ENCODE assay signal across 23 cellular contexts in genomic region chr16:15725641-15726240, GRCh38.
"Had no signal": no experiment of that assay in that cellular context is flagged by ENCODE, and none has a peak within 500 bp of the region (broad histone marks: within the 10 kb centered on the region; RNA-seq: fewer than 3 reads in every experiment).

No MANE protein-coding gene starts in this region.

- H3K4me1 ChIP-seq: foreskin keratinocyte, heart right ventricle, neural progenitor cell had no signal

- H3K4me1 Mint-ChIP-seq: activated CD4-positive, alpha-beta T cell treated with anti-CD3 and anti-CD28 coated beads, Interleukin-2, amount 10 ng/mL, durations not matched to agents 7 days and 5 days; activated naive CD4-positive, alpha-beta T cell treated with anti-CD3 and anti-CD28 coated beads, Interleukin-2, amount 10 ng/mL, durations not matched to agents 7 days and 5 days; neural progenitor cell had no signal

- H3K4me3 ChIP-seq: heart right ventricle, neural progenitor cell, thoracic aorta had no signal

- H3K36me3 ChIP-seq: neural progenitor cell had no signal

- H3K9me3 Mint-ChIP-seq: activated CD4-positive, alpha-beta T cell treated with anti-CD3 and anti-CD28 coated beads, Interleukin-2, amount 10 ng/mL, durations not matched to agents 7 days and 5 days; activated CD8-positive, alpha-beta T cell treated with anti-CD3 and anti-CD28 coated beads for 36 hours; activated naive CD4-positive, alpha-beta T cell treated with anti-CD3 and anti-CD28 coated beads, Interleukin-2, amount 10 ng/mL, durations not matched to agents 7 days and 5 days; activated T-cell treated with anti-CD3 and anti-CD28 coated beads, Interleukin-2, amount 50 U/mL, for 72 hours; naive thymus-derived CD8-positive, alpha-beta T cell; neural progenitor cell; T-helper 1 cell treated with Interleukin-12 subunit alpha and Interleukin-12 subunit beta and Interleukin-4 antibody, amounts not matched to agents 30 μg/mL and 1 μg/mL, for 36 hours had no signal

- H3K27ac ChIP-seq: foreskin keratinocyte, heart right ventricle, neural progenitor cell, thoracic aorta had no signal

- ATAC-seq: activated CD8-positive, alpha-beta T cell treated with anti-CD3 and anti-CD28 coated beads for 36 hours; activated T-cell treated with anti-CD3 and anti-CD28 coated beads, Interleukin-2, amount 50 U/mL, for 72 hours; esophagus mucosa; foreskin keratinocyte; naive thymus-derived CD8-positive, alpha-beta T cell; stimulated activated naive CD8-positive, alpha-beta T cell treated with anti-CD3 and anti-CD28 coated beads, Interleukin-15, Interleukin-2, amounts not matched to agents 100 U/mL and 50 U/mL, for 24 hours had no signal

- H3K27me3 ChIP-seq: foreskin keratinocyte, heart right ventricle, neural progenitor cell had no signal

- H3K9ac ChIP-seq: neural progenitor cell had no signal

- H3K4me3 Mint-ChIP-seq: activated CD4-positive, alpha-beta T cell treated with anti-CD3 and anti-CD28 coated beads, Interleukin-2, amount 10 ng/mL, durations not matched to agents 7 days and 5 days; activated CD8-positive, alpha-beta T cell treated with anti-CD3 and anti-CD28 coated beads for 36 hours; activated naive CD4-positive, alpha-beta T cell treated with anti-CD3 and anti-CD28 coated beads, Interleukin-2, amount 10 ng/mL, durations not matched to agents 7 days and 5 days; activated T-cell treated with anti-CD3 and anti-CD28 coated beads, Interleukin-2, amount 50 U/mL, for 72 hours; naive thymus-derived CD8-positive, alpha-beta T cell; neural progenitor cell; T-helper 1 cell treated with Interleukin-12 subunit alpha and Interleukin-12 subunit beta and Interleukin-4 antibody, amounts not matched to agents 30 μg/mL and 1 μg/mL, for 36 hours had no signal

- H3K4me2 ChIP-seq: neural progenitor cell had no signal

- FAIRE-seq: urothelium cell line had no signal

- H3K27ac Mint-ChIP-seq: activated CD8-positive, alpha-beta T cell treated with anti-CD3 and anti-CD28 coated beads for 36 hours; activated naive CD4-positive, alpha-beta T cell treated with anti-CD3 and anti-CD28 coated beads, Interleukin-2, amount 10 ng/mL, durations not matched to agents 7 days and 5 days; activated T-cell treated with anti-CD3 and anti-CD28 coated beads, Interleukin-2, amount 50 U/mL, for 72 hours; neural progenitor cell; T-helper 1 cell treated with Interleukin-12 subunit alpha and Interleukin-12 subunit beta and Interleukin-4 antibody, amounts not matched to agents 30 μg/mL and 1 μg/mL, for 36 hours had no signal

- H3K9me3 ChIP-seq: heart right ventricle, thoracic aorta had no signal

- H3K27me3 Mint-ChIP-seq: activated CD4-positive, alpha-beta T cell treated with anti-CD3 and anti-CD28 coated beads, Interleukin-2, amount 10 ng/mL, durations not matched to agents 7 days and 5 days; activated CD8-positive, alpha-beta T cell treated with anti-CD3 and anti-CD28 coated beads for 36 hours; activated naive CD4-positive, alpha-beta T cell treated with anti-CD3 and anti-CD28 coated beads, Interleukin-2, amount 10 ng/mL, durations not matched to agents 7 days and 5 days; naive thymus-derived CD8-positive, alpha-beta T cell had no signal

- H2AFZ ChIP-seq: neural progenitor cell had no signal

- DNase-seq: activated CD4-positive, alpha-beta T cell treated with anti-CD3 and anti-CD28 coated beads, Interleukin-2, amount 10 ng/mL, durations not matched to agents 7 days and 5 days; activated CD4-positive, CD25-positive, alpha-beta regulatory T cell treated with anti-CD3 and anti-CD28 coated beads, Interleukin-2, amount 50 U/mL, for 72 hours; activated CD8-positive, alpha-beta T cell treated with anti-CD3 and anti-CD28 coated beads for 36 hours; activated effector memory CD4-positive, alpha-beta T cell treated with anti-CD3 and anti-CD28 coated beads, Interleukin-2, amount 50 U/mL, for 16 hours; activated naive CD4-positive, alpha-beta T cell treated with anti-CD3 and anti-CD28 coated beads, Interleukin-2, amount 10 ng/mL, durations not matched to agents 7 days and 5 days; activated T-cell treated with anti-CD3 and anti-CD28 coated beads, Interleukin-2, amount 50 U/mL, for 72 hours; amniotic stem cell; cortex of kidney; foreskin keratinocyte; heart right ventricle; midbrain; naive thymus-derived CD8-positive, alpha-beta T cell; occipital lobe; right cardiac atrium; stimulated activated CD4-positive, alpha-beta T cell treated with anti-CD3 and anti-CD28 coated beads, Interleukin-2, amount 100 ng/mL, for 48 hours; stimulated activated naive CD8-positive, alpha-beta T cell treated with anti-CD3 and anti-CD28 coated beads, Interleukin-15, Interleukin-2, amounts not matched to agents 100 U/mL and 50 U/mL, for 24 hours; T1000; trophoblast cell had no signal
